In the genomic region with DNA sequence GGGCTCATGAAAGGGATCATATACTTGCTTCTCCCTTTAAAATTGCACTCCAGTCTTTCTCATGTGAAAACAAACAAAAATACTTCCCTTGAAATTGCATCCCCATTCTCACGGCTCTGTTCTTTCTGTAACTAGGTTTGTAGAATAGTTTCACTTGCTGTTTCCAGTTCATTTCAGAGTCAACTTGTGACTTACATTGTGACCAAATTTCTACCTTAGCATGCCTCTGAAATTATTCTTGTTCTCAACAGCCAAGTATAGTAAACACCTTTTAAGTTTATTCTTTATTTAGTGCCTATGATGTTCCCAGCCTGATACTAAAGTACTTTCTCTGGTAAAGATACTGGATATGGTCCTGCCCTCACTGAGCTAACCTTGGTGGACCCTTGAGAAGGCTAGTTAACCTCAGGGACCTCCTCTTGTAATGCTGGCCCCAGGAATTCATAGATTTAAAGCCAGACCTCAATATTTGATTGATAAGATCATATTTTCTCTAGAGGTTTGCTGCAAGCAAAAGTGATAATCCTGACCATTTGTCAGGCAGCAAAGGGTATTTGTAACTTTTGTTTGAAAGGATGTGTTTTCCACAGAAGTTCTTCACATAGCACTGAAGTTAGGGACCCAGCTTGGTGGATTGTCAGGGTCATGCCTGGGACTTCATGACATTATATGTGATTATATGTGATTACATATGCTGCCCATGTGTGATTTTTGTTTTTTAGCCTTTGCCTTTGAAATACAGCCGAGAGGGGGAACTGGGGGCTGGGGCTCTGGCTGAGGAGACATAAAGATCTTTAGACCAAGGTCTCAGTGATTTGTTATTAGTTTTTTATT, we compare ENCODE assay signal across 7 cellular contexts.
DNase-seq lines count a peak whose midpoint lies in the region; ATAC-seq and TF ChIP-seq lines count a peak whose summit lies in the region.

No MANE protein-coding gene starts in this region.

- H3K9me2 ChIP-seq in SU-DHL-6 (replicated peaks; ENCODE audit: insufficient read depth, low read length) = no peaks in the 10 kb centered on the region

- H2AFZ ChIP-seq in SU-DHL-6 (ENCODE audit: low read depth, low read length, severe bottlenecking) = peak overlapping the region; percentile 6

- no peaks in the 10 kb centered on the region for H3K9me3 ChIP-seq in SU-DHL-6 (ENCODE audit: insufficient read depth, low read length)

- peaks cover 9% of the 10 kb centered on the region; the same call in 1 of the 2 replicates for H3F3A ChIP-seq in SU-DHL-6 (ENCODE audit: insufficient read depth)

- ATAC-seq in GM18867 (IDR thresholded peaks at IDR 0.05; ENCODE audit: unreplicated experiment) (peak; percentile 53), HG02642 (IDR thresholded peaks at IDR 0.05; ENCODE audit: poor library complexity, unreplicated experiment) (peak; percentile 34)

- peak overlapping the region; percentile 63 for H3K27ac ChIP-seq in SU-DHL-6 (ENCODE audit: low read depth, low read length)

- TF ChIP-seq CTCF in SU-DHL-6 (IDR thresholded peaks at IDR 0.05; ENCODE audit: insufficient read depth, low read length, poor library complexity, severe bottlenecking) = no peak

- peak overlapping the region; percentile 25 for H3K4me2 ChIP-seq in SU-DHL-6 (ENCODE audit: low read depth, low read length, poor library complexity, severe bottlenecking)

- H3K79me2 ChIP-seq in SU-DHL-6 (ENCODE audit: insufficient read depth, low read length) = no peaks in the 10 kb centered on the region

- no peaks in the 10 kb centered on the region for H4K20me1 ChIP-seq in SU-DHL-6 (ENCODE audit: low read depth, low read length)

- DNase-seq in stimulated activated CD8-positive, alpha-beta memory T cell treated with anti-CD3 and anti-CD28 coated beads, Interleukin-4, amount 100 ng/mL, for 48 hours = peak; percentile 21
- DNase-seq in T1000 (lab: John Stamatoyannopoulos, UW) = no peak
- DNase-seq in NOMO-1 treated with DMSO at 0.1 percent for 48 hours (lab: John Stamatoyannopoulos, UW; ENCODE audit: unreplicated experiment) = no peak
- no peak for DNase-seq in GM19238 (ENCODE audit: insufficient read length, low spot score)

- H3K36me3 ChIP-seq in SU-DHL-6 (ENCODE audit: low read length) = no peaks in the 10 kb centered on the region

- H3K4me3 ChIP-seq in SU-DHL-6 (ENCODE audit: insufficient read depth, low read length, poor library complexity, severe bottlenecking) = no peak overlapping the region

- H3K27me3 ChIP-seq in SU-DHL-6 (ENCODE audit: low read length) = no peaks in the 10 kb centered on the region

- H3K9ac ChIP-seq in SU-DHL-6 (ENCODE audit: low read length) = peak overlapping the region; percentile 17
